15 cellular contexts compared by ENCODE assay signal in the genomic region with DNA sequence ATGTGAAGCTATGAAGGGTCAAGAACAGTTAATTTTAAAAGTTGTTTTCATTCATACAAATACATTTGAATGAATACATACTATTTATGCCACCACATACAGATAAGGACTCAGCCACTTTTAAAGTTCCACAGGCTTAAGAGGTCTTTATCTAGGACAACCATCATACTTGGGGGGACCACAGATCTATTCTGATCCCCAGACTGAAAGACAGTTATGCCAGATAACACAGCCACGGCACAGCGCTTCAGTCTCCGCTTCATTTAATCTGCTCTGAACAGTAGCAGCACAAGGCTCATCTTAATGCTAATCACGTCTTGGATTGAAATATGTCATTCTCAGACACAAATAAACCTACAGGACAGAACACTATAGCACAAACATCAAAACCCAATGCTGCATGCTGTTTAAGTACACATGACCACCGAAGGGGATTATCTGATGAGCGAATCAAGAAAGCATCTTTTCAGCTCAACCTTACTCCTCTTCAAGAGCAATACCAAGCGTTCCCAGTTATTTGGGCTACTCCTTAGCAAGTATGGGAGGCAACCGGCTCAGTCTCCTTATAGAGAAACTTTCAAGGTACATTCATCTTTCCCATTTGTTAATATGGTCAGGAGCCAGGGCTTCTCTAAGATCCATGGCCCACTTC. TPM values are rescaled to one million over a fixed set of nuclear protein-coding genes. Genes with fewer than 3 reads are reported as not detected.
DNase-seq lines count a peak whose midpoint lies in the region; ATAC-seq, FAIRE-seq and TF ChIP-seq lines count a peak whose summit lies in the region.
"Had no signal": no experiment of that assay in that cellular context is flagged by ENCODE, and none has a peak within 500 bp of the region (broad histone marks: within the 10 kb centered on the region; RNA-seq: fewer than 3 reads in every experiment).

No MANE protein-coding gene starts in this region.

- peak overlapping the region; percentile 64 for H4K5ac ChIP-seq in H1 (ENCODE audit: insufficient read length, low read depth, low read length)

- peak overlapping the region; percentile 68; the same call in 1 of the 2 replicates for H2AK5ac ChIP-seq in H1 (ENCODE audit: low read depth, low read length)

- ATAC-seq in omental fat pad (ENCODE audit: low FRiP score) (no peak), GM21825 (IDR thresholded peaks at IDR 0.05; ENCODE audit: unreplicated experiment) (no peak)
- ATAC-seq in activated T-helper 17 cell treated with anti-CD3 and anti-CD28 coated beads, Interleukin-2, amount 50 U/mL, for 72 hours (replicated peaks), result no peak

- H4K91ac ChIP-seq in H1 (replicated peaks; ENCODE audit: insufficient read length, low read length), result peak overlapping the region; percentile 6

- H2BK15ac ChIP-seq in H1 (ENCODE audit: low read length), result no peak overlapping the region

- no peak for TF ChIP-seq POLR2A in H1 (IDR thresholded peaks at IDR 0.05; ENCODE audit: control extremely low read depth in 1 of 2, low read depth in 2 of 2, low read length in 2 of 2)

- H3K79me1 ChIP-seq in H1 (ENCODE audit: low read depth, low read length), result no peaks in the 10 kb centered on the region; the same call in 1 of the 2 replicates

- H3K27me3 ChIP-seq in A673 (replicated peaks; ENCODE audit: insufficient read depth, low read depth, low read length, poor library complexity) (no peaks in the 10 kb centered on the region), H1 (replicated peaks in 1 of 4; ENCODE audit: control insufficient read depth in 3 of 4, extremely low read depth in 1 of 4, insufficient read depth in 3 of 4, low read length in 3 of 4) (no peaks in the 10 kb centered on the region)
- H3K27me3 ChIP-seq: pancreas, upper lobe of left lung had no signal

- no peak overlapping the region for H3K56ac ChIP-seq in H1 (replicated peaks; ENCODE audit: insufficient read length, low read depth, low read length)

- no peak overlapping the region for H4K8ac ChIP-seq in H1 (ENCODE audit: extremely low read depth, insufficient read depth, low read length)

- WGBS in H1 (ENCODE audit: extremely low coverage in 1 of 2, insufficient coverage in 1 of 2, insufficient read length in 1 of 2, insufficient replicate concordance in 2 of 2, low coverage in 1 of 2, low lambda C conversion rate in 2 of 2, missing lambda C conversion rate in 1 of 2), 2 experiments, result 83% methylated on average over 8 of the region's 8 CpGs; no CpG with 5 or more reads in 1 of the 2 experiments

- H3K4me3 ChIP-seq in A673 (ENCODE audit: low read depth, low read length, poor library complexity, severe bottlenecking) (no peak overlapping the region), H1 (ENCODE audit: extremely low read depth in 1 of 4, insufficient read depth in 2 of 4, low read depth in 3 of 4, low read length in 4 of 4) (peak overlapping the region in 1 of 4 experiments; percentile 34; a peak in 1 of 8 replicates)
- H3K4me3 ChIP-seq in Jurkat, Clone E6-1 (ENCODE audit: low read length), result no peak overlapping the region
- H3K4me3 ChIP-seq: pancreas, upper lobe of left lung had no signal

- no peak for TF ChIP-seq RAD21 in H1 (IDR thresholded peaks at IDR 0.05 in 1 of 2, conservative IDR thresholded peaks at IDR 0.05 in 1 of 2; ENCODE audit: low read depth in 2 of 2, low read length in 2 of 2)

- POLR2A ChIA-PET in A673 (lab: Charles Lee; ENCODE audit: low non-redundant PET) (no interaction called here), H1 (lab: Charles Lee; ENCODE audit: partially characterized antibody) (interaction anchor here (0.6 to 2.9 kb wide), 8 partner anchors 9 to 792 kb away, joined by 3 to 9 read pairs (median 4); partner anchors contain the start of gene PUM3)

- H3K4ac ChIP-seq in H1 (replicated peaks; ENCODE audit: insufficient read length, low read depth, low read length), result no peak overlapping the region

- peaks cover 32% of the 10 kb centered on the region for H3K4me1 Mint-ChIP-seq in nephron
- H3K4me1 Mint-ChIP-seq in activated T-helper 17 cell treated with anti-CD3 and anti-CD28 coated beads, Interleukin-2, amount 50 U/mL, for 72 hours, result no peaks in the 10 kb centered on the region

- H3K9me3 ChIP-seq in A673 (ENCODE audit: low read depth, low read length, poor library complexity, severe bottlenecking) (no peaks in the 10 kb centered on the region), H1 (ENCODE audit: insufficient read depth in 2 of 2, low read depth in 1 of 2, low read length in 1 of 2) (no peaks in the 10 kb centered on the region)
- H3K9me3 ChIP-seq: pancreas, upper lobe of left lung had no signal

- no peaks in the 10 kb centered on the region for H4K20me1 ChIP-seq in H1 (replicated peaks in 1 of 2; ENCODE audit: control insufficient read depth in 1 of 2, insufficient read depth in 2 of 2, low read length in 2 of 2)

- peaks cover 0 to 13% of the 10 kb centered on the region in 2 experiments; a peak in 2 of 4 replicates for H3K79me2 ChIP-seq in H1 (ENCODE audit: control insufficient read depth in 1 of 2, insufficient read depth in 2 of 2, low read length in 2 of 2)

- H3K4me1 ChIP-seq in A673 (ENCODE audit: insufficient read depth, low read length, poor library complexity, severe bottlenecking) (peaks cover 19% of the 10 kb centered on the region), H1 (replicated peaks in 1 of 4; ENCODE audit: control insufficient read depth in 3 of 4, insufficient read depth in 4 of 4, low read length in 3 of 4) (peaks cover 10 to 43% (median 34%) of the 10 kb centered on the region in 4 experiments)

- peak overlapping the region; percentile 12 to 66; a peak in 2 of 4 replicates for H3K4me2 ChIP-seq in H1 (ENCODE audit: insufficient read depth in 1 of 2, low read depth in 2 of 2, low read length in 2 of 2)

- FAIRE-seq in H1 (lab: Jason Lieb, UNC), result no peak
- FAIRE-seq: pancreas had no signal

- CTCF ChIA-PET in A673 (lab: Charles Lee) (no interaction called here), H1 (lab: Charles Lee; ENCODE audit: partially characterized antibody) (interaction anchor here (7.4 kb wide), 1 partner anchor 14 kb away, joined by 53 read pairs; no protein-coding TSS in a partner anchor)

- peak overlapping the region; percentile 77 to 96 (median 92) for H3K27ac Mint-ChIP-seq in nephron
- H3K27ac Mint-ChIP-seq in activated T-helper 17 cell treated with anti-CD3 and anti-CD28 coated beads, Interleukin-2, amount 50 U/mL, for 72 hours, result no peak overlapping the region

- peak overlapping the region; percentile 89; the same call in 1 of the 2 replicates for H2BK5ac ChIP-seq in H1 (ENCODE audit: low read depth, low read length)

- peak overlapping the region; percentile 58 for H2BK120ac ChIP-seq in H1 (replicated peaks; ENCODE audit: low read depth, low read length)

- no peak for TF ChIP-seq EP300 in H1 (IDR thresholded peaks at IDR 0.05; ENCODE audit: borderline replicate concordance in 1 of 2, low read depth in 2 of 2, low read length in 2 of 2)

- no peaks in the 10 kb centered on the region for H3K9me3 Mint-ChIP-seq in nephron
- no peaks in the 10 kb centered on the region for H3K9me3 Mint-ChIP-seq in activated T-helper 17 cell treated with anti-CD3 and anti-CD28 coated beads, Interleukin-2, amount 50 U/mL, for 72 hours

- no TSS peak for BruUV-seq in A673 (replicated peaks; lab: Mats Ljungman, UMichigan)

- peaks cover 47% of the 10 kb centered on the region for H3K36me3 ChIP-seq in A673 (ENCODE audit: insufficient read depth, low read length, poor library complexity, severe bottlenecking)
- H3K36me3 ChIP-seq in H1 (ENCODE audit: control insufficient read depth in 2 of 4, insufficient read depth in 4 of 4, low read length in 3 of 4), result peaks cover 3 to 47% (median 16%) of the 10 kb centered on the region in 4 experiments; a peak in 7 of 8 replicates

- peak; percentile 32 for DNase-seq in A673 (ENCODE audit: low spot score)
- peak; percentile 8 for DNase-seq in Jurkat, Clone E6-1 (ENCODE audit: low read depth, low spot score)
- DNase-seq in H1 (ENCODE audit: low read depth in 1 of 2, low spot score in 2 of 2), result no peak
- DNase-seq in omental fat pad (ENCODE audit: low spot score), result no peak
- DNase-seq in activated naive CD4-positive, alpha-beta T cell treated with Interleukin-2 at 50 U/mL for 16 hours, result no peak
- DNase-seq: activated CD4-positive, alpha-beta T cell treated with anti-CD3 and anti-CD28 coated beads for 48 hours; anterior cingulate cortex; glutamatergic neuron; NCI-H1105; NCI-H345; pancreas; upper lobe of left lung had no signal

- H3K9ac ChIP-seq in H1 (replicated peaks in 1 of 4; ENCODE audit: extremely low read depth in 1 of 4, low read depth in 3 of 4, low read length in 3 of 4), result no peak overlapping the region

- peak overlapping the region; percentile 25 for H3K18ac ChIP-seq in H1 (ENCODE audit: extremely low read depth, low read length)

- H3K27ac ChIP-seq in A673 (ENCODE audit: low read depth, low read length, poor library complexity, severe bottlenecking) (no peak overlapping the region), H1 (ENCODE audit: low read depth, low read length) (peak overlapping the region; percentile 61)

- H3K36me3 Mint-ChIP-seq in nephron (ENCODE audit: low read depth), result peaks cover 60% of the 10 kb centered on the region
- H3K36me3 Mint-ChIP-seq in activated T-helper 17 cell treated with anti-CD3 and anti-CD28 coated beads, Interleukin-2, amount 50 U/mL, for 72 hours (ENCODE audit: low read depth), result peaks cover 100% of the 10 kb centered on the region

- TF ChIP-seq CTCF in A673 (conservative IDR thresholded peaks at IDR 0.05; ENCODE audit: low read depth, low read length) (no peak), H1 (IDR thresholded peaks at IDR 0.05; ENCODE audit: control extremely low read depth in 1 of 3, insufficient read depth in 1 of 3, low read depth in 1 of 3, low read length in 3 of 3) (no peak), nephron (IDR thresholded peaks at IDR 0.05; ENCODE audit: unreplicated experiment in 3 of 3) (no peak), omental fat pad (IDR thresholded peaks at IDR 0.05) (no peak)

- H2AFZ ChIP-seq in H1 (ENCODE audit: low read length), result no peak overlapping the region

- no peaks in the 10 kb centered on the region; the same call in 1 of the 2 replicates for H3K23me2 ChIP-seq in H1 (ENCODE audit: low read depth, low read length)

- peak overlapping the region; percentile 24; the same call in 1 of the 2 replicates for H2BK20ac ChIP-seq in H1 (ENCODE audit: low read length)

- H3K4me3 Mint-ChIP-seq in nephron, result no peak overlapping the region
- no peak overlapping the region for H3K4me3 Mint-ChIP-seq in activated T-helper 17 cell treated with anti-CD3 and anti-CD28 coated beads, Interleukin-2, amount 50 U/mL, for 72 hours

- H2BK12ac ChIP-seq in H1 (ENCODE audit: low read depth, low read length), result peak overlapping the region; percentile 99

- no peak overlapping the region for H3K14ac ChIP-seq in H1 (ENCODE audit: insufficient read length)

- intact Hi-C loops in A673 (cut with micrococcal nuclease; ENCODE audit: unreplicated experiment), result loop anchor here (5.0 to 10.0 kb wide), 2 partner anchors 48 to 486 kb away; no protein-coding TSS in a partner anchor

- no peaks in the 10 kb centered on the region for H3K27me3 Mint-ChIP-seq in nephron (ENCODE audit: low read depth)
- no peaks in the 10 kb centered on the region for H3K27me3 Mint-ChIP-seq in activated T-helper 17 cell treated with anti-CD3 and anti-CD28 coated beads, Interleukin-2, amount 50 U/mL, for 72 hours

- H3K23ac ChIP-seq in H1 (ENCODE audit: insufficient read length), result no peak overlapping the region

RNA-seq across cellular contexts. Expression of gene PUM3, which starts 33.3 kb away (rescaled TPM):
- total RNA-seq in A673 (2021) (95.7 and 102 TPM in 2 replicates), omental fat pad (100 to 1,000 TPM in 1 of 4 donors, 10 to 100 TPM in 3; 38.2 to 108 (median 43.7) TPM)
- polyA plus RNA-seq in Jurkat, Clone E6-1 (2012; ENCODE audit: insufficient read depth, insufficient read length), result 61.4 TPM
- total RNA-seq in H1 (2021; fragmentation: NEBNext Ultra II Directional; extraction: Animal tissue kit (Norgen Biotek cat#: 25700)), result 85.6 and 96.2 TPM in 2 replicates
- 13.4 and 18.8 TPM in 2 replicates for polyA plus RNA-seq in H1 (2011; rRNA removed)
- polyA plus RNA-seq in H1 (2011; cell fraction: cytosol; rRNA removed), result 39.5 TPM
- 20.2 TPM for polyA plus RNA-seq in H1 (2011; cell fraction: nucleus; rRNA removed)
- 43.4 to 94.0 TPM (median 52.3 TPM) in 4 replicates for polyA plus RNA-seq in H1 (2012, experiment 1 of 2)
- 3.2 TPM for polyA plus RNA-seq in H1 (2012, experiment 2 of 2)
- polyA plus RNA-seq in H1 (2013, experiment 1 of 2), result 81.6 TPM
- polyA plus RNA-seq in H1 (2013, experiment 2 of 2), result 79.8 TPM
- 37.8 and 56.9 TPM in 2 replicates for polyA minus RNA-seq in H1 (2011; rRNA and poly(A)+ RNA removed)
- polyA minus RNA-seq in H1 (2011; cell fraction: cytosol; rRNA and poly(A)+ RNA removed), result 27.0 TPM
- 97.5 TPM for polyA minus RNA-seq in H1 (2011; cell fraction: nucleus; rRNA and poly(A)+ RNA removed)
- 10 to 100 TPM; 52.1 to 92.3 TPM for total RNA-seq in activated T-helper 17 cell treated with anti-CD3 and anti-CD28 coated beads, Interleukin-2, amount 50 U/mL, for 72 hours

Comparison
In these comparisons a context has a peak if more than half of its experiments do, and no peak if none do; other contexts are left out.
1. DNase-seq: peak in A673 (single experiment) and Jurkat, Clone E6-1 (single experiment); none in H1 (0 of 2), omental fat pad (single experiment) and activated naive CD4-positive, alpha-beta T cell treated with Interleukin-2 at 50 U/mL for 16 hours (single experiment).